In the genomic region with DNA sequence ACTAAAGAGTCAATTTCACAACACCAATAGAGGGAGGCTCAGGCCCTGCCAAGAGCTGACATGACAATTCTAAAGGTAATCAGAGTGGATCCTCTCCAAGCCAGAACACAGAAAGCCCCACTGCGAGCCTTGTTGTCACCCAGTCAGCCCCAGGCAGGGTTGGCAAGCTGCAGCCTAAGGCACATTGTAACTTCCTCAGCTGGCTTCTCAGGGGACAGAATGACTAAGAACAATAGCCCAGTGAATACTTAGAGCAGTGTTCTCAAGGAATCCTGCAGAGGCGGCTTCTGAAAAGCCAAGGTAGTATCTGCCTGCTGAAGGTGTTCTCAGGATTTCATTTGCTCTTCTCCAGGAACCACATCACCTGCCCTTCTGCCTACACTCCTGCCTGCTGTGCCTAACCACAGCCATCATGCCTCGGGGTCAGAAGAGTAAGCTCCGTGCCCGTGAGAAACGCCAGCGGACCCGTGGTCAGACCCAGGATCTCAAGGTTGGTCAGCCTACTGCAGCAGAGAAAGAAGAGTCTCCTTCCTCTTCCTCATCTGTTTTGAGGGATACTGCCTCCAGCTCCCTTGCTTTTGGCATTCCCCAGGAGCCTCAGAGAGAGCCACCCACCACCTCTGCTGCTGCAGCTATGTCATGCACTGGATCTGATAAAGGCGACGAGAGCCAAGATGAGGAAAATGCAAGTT, we compare ENCODE assay signal across 27 cellular contexts. TPM values are rescaled to one million over a fixed set of nuclear protein-coding genes. Genes with fewer than 3 reads are reported as not detected.
"Had no signal": no experiment of that assay in that cellular context is flagged by ENCODE, and none has a peak within 500 bp of the region (broad histone marks: within the 10 kb centered on the region; RNA-seq: fewer than 3 reads in every experiment).

A gene with protein sequence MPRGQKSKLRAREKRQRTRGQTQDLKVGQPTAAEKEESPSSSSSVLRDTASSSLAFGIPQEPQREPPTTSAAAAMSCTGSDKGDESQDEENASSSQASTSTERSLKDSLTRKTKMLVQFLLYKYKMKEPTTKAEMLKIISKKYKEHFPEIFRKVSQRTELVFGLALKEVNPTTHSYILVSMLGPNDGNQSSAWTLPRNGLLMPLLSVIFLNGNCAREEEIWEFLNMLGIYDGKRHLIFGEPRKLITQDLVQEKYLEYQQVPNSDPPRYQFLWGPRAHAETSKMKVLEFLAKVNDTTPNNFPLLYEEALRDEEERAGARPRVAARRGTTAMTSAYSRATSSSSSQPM (plus strand): TSS at position 277 of the 692 bp plus-strand sequence. CDS start 136 bp downstream, at position 413.

- H3K27ac ChIP-seq: coronary artery, esophagus squamous epithelium, gastrocnemius medialis, parathyroid adenoma, transverse colon had no signal

- H3K9me3 Mint-ChIP-seq: activated naive CD4-positive, alpha-beta T cell treated with anti-CD3 and anti-CD28 coated beads for 36 hours; activated naive CD8-positive, alpha-beta T cell treated with anti-CD3 and anti-CD28 coated beads, Interleukin-2, amount 10 ng/mL, durations not matched to agents 7 days and 5 days; natural killer cell had no signal

- H3K27ac Mint-ChIP-seq: activated CD4-positive, alpha-beta T cell treated with anti-CD3 and anti-CD28 coated beads for 36 hours; activated naive CD4-positive, alpha-beta T cell treated with anti-CD3 and anti-CD28 coated beads for 36 hours; activated naive CD8-positive, alpha-beta T cell treated with anti-CD3 and anti-CD28 coated beads, Interleukin-2, amount 10 ng/mL, durations not matched to agents 7 days and 5 days; natural killer cell had no signal

- H3K9me3 ChIP-seq: esophagus squamous epithelium, gastrocnemius medialis, transverse colon had no signal

- H3K27me3 Mint-ChIP-seq: activated CD4-positive, alpha-beta T cell treated with anti-CD3 and anti-CD28 coated beads for 36 hours; activated naive CD8-positive, alpha-beta T cell treated with anti-CD3 and anti-CD28 coated beads, Interleukin-2, amount 10 ng/mL, durations not matched to agents 7 days and 5 days had no signal

- H3K4me3 Mint-ChIP-seq: activated CD4-positive, alpha-beta T cell treated with anti-CD3 and anti-CD28 coated beads for 36 hours; activated naive CD4-positive, alpha-beta T cell treated with anti-CD3 and anti-CD28 coated beads for 36 hours; activated naive CD8-positive, alpha-beta T cell treated with anti-CD3 and anti-CD28 coated beads, Interleukin-2, amount 10 ng/mL, durations not matched to agents 7 days and 5 days; natural killer cell had no signal

- H3K36me3 Mint-ChIP-seq: activated naive CD8-positive, alpha-beta T cell treated with anti-CD3 and anti-CD28 coated beads, Interleukin-2, amount 10 ng/mL, durations not matched to agents 7 days and 5 days; natural killer cell had no signal

- H3K4me1 Mint-ChIP-seq: activated CD4-positive, alpha-beta T cell treated with anti-CD3 and anti-CD28 coated beads for 36 hours; activated naive CD8-positive, alpha-beta T cell treated with anti-CD3 and anti-CD28 coated beads, Interleukin-2, amount 10 ng/mL, durations not matched to agents 7 days and 5 days; natural killer cell had no signal

- H3K9ac ChIP-seq: parathyroid adenoma had no signal

- H3K27me3 ChIP-seq: esophagus squamous epithelium, gastrocnemius medialis, transverse colon had no signal

- H3K4me1 ChIP-seq: esophagus squamous epithelium, gastrocnemius medialis, parathyroid adenoma, transverse colon had no signal

- ATAC-seq: activated CD4-positive, alpha-beta T cell treated with anti-CD3 and anti-CD28 coated beads for 36 hours; gastrocnemius medialis; left ventricle myocardium superior; natural killer cell; right cardiac atrium; stimulated activated naive CD8-positive, alpha-beta T cell treated with anti-CD3 and anti-CD28 coated beads, Interleukin-15, Interleukin-2, amounts not matched to agents 100 U/mL and 50 U/mL, for 24 hours had no signal

- H3K4me3 ChIP-seq: coronary artery, esophagus squamous epithelium, gastrocnemius medialis, transverse colon had no signal

- DNase-seq: activated CD4-positive, alpha-beta T cell treated with anti-CD3 and anti-CD28 coated beads for 36 hours; activated CD4-positive, alpha-beta T cell treated with anti-CD3 and anti-CD28 coated beads, Interleukin-2, amount 50 U/mL, for 48 hours; activated CD8-positive, alpha-beta memory T cell treated with anti-CD3 and anti-CD28 coated beads, Interleukin-2, amount 50 U/mL, for 48 hours; activated effector memory CD4-positive, alpha-beta T cell treated with Interleukin-2 at 50 U/mL for 16 hours; activated naive CD4-positive, alpha-beta T cell treated with anti-CD3 and anti-CD28 coated beads for 36 hours; activated naive CD8-positive, alpha-beta T cell treated with anti-CD3 and anti-CD28 coated beads, Interleukin-2, amount 10 ng/mL, durations not matched to agents 7 days and 5 days; activated T-cell treated with anti-CD3 and anti-CD28 coated beads, Interleukin-2, amount 50 U/mL, for 48 hours; amygdala; cerebellar nuclear complex; esophagus squamous epithelium; gastrocnemius medialis; hippocampal formation; left ventricle myocardium superior; mammary epithelial cell; midbrain; natural killer cell; right cardiac atrium; stimulated activated CD4-positive, alpha-beta T cell treated with anti-CD3 and anti-CD28 coated beads, Interleukin-12 subunit alpha, Interleukin-12 subunit beta, amount 100 ng/mL, for 4 hours; stimulated activated CD4-positive, alpha-beta T cell treated with anti-CD3 and anti-CD28 coated beads, Interleukin-4, amount 100 ng/mL, for 4 hours; stimulated activated naive CD8-positive, alpha-beta T cell treated with anti-CD3 and anti-CD28 coated beads, Interleukin-15, Interleukin-2, amounts not matched to agents 100 U/mL and 50 U/mL, for 24 hours; substantia nigra; transverse colon had no signal

- H3K36me3 ChIP-seq: esophagus squamous epithelium, gastrocnemius medialis, transverse colon had no signal

RNA-seq across cellular contexts. Expression of the gene that starts here (rescaled TPM):
- total RNA-seq: activated CD4-positive, alpha-beta T cell treated with anti-CD3 and anti-CD28 coated beads for 36 hours; activated CD8-positive, alpha-beta memory T cell treated with anti-CD3 and anti-CD28 coated beads for 36 hours; activated naive CD4-positive, alpha-beta T cell treated with anti-CD3 and anti-CD28 coated beads for 36 hours; activated naive CD8-positive, alpha-beta T cell treated with anti-CD3 and anti-CD28 coated beads, Interleukin-2, amount 10 ng/mL, durations not matched to agents 7 days and 5 days; esophagus squamous epithelium; gastrocnemius medialis; left ventricle myocardium superior; natural killer cell; pulmonary artery endothelial cell; right cardiac atrium; skeletal muscle tissue; transverse colon had no signal
- polyA plus RNA-seq: mammary epithelial cell, right cardiac atrium had no signal
